2 cellular contexts compared by ENCODE assay signal in the genomic region with DNA sequence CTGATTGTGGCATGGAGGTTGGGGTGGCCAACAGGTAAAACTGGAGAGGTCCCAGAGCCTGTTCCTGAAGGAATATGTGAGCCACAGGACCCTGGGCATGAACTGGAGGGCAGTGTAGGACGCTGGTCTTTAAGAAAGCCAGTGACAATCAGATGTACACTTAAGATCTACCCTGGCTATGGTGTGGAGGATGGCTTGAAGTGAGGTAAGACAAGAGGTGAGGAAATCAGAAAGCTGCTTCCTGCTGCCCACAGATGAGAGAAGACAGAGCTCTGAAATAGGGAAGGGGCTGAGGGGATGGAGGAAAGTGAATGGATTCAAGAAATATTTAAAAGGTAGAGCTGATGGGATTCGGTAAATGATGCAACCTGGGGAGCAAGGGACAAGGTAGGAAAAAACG.
TF ChIP-seq lines count a peak whose summit lies in the region.

No MANE protein-coding gene starts in this region.

TF ChIP-seq in H1, 55 proteins besides CTCF, POLR2A, EP300 and RAD21:
- TF ChIP-seq EGR1 (IDR thresholded peaks at IDR 0.05; ENCODE audit: borderline replicate concordance, low read depth, low read length) (no peak), TEAD4 (IDR thresholded peaks at IDR 0.05; ENCODE audit: low read depth, low read length) (no peak), GABPA (IDR thresholded peaks at IDR 0.05; ENCODE audit: borderline replicate concordance, insufficient read depth, low read length) (no peak), HDAC6 (IDR thresholded peaks at IDR 0.05; ENCODE audit: low read depth, low read length) (no peak), NRF1 (IDR thresholded peaks at IDR 0.05; ENCODE audit: low read depth, low read length) (no peak), CHD1 (IDR thresholded peaks at IDR 0.05; ENCODE audit: low read depth, low read length) (no peak), PHF8 (conservative IDR thresholded peaks at IDR 0.05; ENCODE audit: low read depth, low read length) (no peak), SIRT6 (IDR thresholded peaks at IDR 0.05; ENCODE audit: low read length) (no peak), SP2 (IDR thresholded peaks at IDR 0.05; ENCODE audit: low read length) (no peak), GTF2F1 (IDR thresholded peaks at IDR 0.05; ENCODE audit: borderline replicate concordance, low read depth, low read length) (no peak), JUN (IDR thresholded peaks at IDR 0.05; ENCODE audit: low read depth, low read length) (no peak), CBX5 (IDR thresholded peaks at IDR 0.05; ENCODE audit: low read depth, low read length) (no peak), NANOG (IDR thresholded peaks at IDR 0.05; ENCODE audit: insufficient read depth, low read depth, low read length, poor library complexity, severe bottlenecking) (no peak), KDM1A (IDR thresholded peaks at IDR 0.05; ENCODE audit: borderline replicate concordance, low read length) (no peak), YY1 (IDR thresholded peaks at IDR 0.05; ENCODE audit: low read depth, low read length) (no peak), RBBP5 (IDR thresholded peaks at IDR 0.05; ENCODE audit: borderline replicate concordance, low read depth, low read length) (no peak), CHD2 (IDR thresholded peaks at IDR 0.05; ENCODE audit: low read length) (no peak)
- TF ChIP-seq, protein P1, sequence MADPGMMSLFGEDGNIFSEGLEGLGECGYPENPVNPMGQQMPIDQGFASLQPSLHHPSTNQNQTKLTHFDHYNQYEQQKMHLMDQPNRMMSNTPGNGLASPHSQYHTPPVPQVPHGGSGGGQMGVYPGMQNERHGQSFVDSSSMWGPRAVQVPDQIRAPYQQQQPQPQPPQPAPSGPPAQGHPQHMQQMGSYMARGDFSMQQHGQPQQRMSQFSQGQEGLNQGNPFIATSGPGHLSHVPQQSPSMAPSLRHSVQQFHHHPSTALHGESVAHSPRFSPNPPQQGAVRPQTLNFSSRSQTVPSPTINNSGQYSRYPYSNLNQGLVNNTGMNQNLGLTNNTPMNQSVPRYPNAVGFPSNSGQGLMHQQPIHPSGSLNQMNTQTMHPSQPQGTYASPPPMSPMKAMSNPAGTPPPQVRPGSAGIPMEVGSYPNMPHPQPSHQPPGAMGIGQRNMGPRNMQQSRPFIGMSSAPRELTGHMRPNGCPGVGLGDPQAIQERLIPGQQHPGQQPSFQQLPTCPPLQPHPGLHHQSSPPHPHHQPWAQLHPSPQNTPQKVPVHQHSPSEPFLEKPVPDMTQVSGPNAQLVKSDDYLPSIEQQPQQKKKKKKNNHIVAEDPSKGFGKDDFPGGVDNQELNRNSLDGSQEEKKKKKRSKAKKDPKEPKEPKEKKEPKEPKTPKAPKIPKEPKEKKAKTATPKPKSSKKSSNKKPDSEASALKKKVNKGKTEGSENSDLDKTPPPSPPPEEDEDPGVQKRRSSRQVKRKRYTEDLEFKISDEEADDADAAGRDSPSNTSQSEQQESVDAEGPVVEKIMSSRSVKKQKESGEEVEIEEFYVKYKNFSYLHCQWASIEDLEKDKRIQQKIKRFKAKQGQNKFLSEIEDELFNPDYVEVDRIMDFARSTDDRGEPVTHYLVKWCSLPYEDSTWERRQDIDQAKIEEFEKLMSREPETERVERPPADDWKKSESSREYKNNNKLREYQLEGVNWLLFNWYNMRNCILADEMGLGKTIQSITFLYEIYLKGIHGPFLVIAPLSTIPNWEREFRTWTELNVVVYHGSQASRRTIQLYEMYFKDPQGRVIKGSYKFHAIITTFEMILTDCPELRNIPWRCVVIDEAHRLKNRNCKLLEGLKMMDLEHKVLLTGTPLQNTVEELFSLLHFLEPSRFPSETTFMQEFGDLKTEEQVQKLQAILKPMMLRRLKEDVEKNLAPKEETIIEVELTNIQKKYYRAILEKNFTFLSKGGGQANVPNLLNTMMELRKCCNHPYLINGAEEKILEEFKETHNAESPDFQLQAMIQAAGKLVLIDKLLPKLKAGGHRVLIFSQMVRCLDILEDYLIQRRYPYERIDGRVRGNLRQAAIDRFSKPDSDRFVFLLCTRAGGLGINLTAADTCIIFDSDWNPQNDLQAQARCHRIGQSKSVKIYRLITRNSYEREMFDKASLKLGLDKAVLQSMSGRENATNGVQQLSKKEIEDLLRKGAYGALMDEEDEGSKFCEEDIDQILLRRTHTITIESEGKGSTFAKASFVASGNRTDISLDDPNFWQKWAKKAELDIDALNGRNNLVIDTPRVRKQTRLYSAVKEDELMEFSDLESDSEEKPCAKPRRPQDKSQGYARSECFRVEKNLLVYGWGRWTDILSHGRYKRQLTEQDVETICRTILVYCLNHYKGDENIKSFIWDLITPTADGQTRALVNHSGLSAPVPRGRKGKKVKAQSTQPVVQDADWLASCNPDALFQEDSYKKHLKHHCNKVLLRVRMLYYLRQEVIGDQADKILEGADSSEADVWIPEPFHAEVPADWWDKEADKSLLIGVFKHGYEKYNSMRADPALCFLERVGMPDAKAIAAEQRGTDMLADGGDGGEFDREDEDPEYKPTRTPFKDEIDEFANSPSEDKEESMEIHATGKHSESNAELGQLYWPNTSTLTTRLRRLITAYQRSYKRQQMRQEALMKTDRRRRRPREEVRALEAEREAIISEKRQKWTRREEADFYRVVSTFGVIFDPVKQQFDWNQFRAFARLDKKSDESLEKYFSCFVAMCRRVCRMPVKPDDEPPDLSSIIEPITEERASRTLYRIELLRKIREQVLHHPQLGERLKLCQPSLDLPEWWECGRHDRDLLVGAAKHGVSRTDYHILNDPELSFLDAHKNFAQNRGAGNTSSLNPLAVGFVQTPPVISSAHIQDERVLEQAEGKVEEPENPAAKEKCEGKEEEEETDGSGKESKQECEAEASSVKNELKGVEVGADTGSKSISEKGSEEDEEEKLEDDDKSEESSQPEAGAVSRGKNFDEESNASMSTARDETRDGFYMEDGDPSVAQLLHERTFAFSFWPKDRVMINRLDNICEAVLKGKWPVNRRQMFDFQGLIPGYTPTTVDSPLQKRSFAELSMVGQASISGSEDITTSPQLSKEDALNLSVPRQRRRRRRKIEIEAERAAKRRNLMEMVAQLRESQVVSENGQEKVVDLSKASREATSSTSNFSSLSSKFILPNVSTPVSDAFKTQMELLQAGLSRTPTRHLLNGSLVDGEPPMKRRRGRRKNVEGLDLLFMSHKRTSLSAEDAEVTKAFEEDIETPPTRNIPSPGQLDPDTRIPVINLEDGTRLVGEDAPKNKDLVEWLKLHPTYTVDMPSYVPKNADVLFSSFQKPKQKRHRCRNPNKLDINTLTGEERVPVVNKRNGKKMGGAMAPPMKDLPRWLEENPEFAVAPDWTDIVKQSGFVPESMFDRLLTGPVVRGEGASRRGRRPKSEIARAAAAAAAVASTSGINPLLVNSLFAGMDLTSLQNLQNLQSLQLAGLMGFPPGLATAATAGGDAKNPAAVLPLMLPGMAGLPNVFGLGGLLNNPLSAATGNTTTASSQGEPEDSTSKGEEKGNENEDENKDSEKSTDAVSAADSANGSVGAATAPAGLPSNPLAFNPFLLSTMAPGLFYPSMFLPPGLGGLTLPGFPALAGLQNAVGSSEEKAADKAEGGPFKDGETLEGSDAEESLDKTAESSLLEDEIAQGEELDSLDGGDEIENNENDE (IDR thresholded peaks at IDR 0.05; ENCODE audit: insufficient replicate concordance, low read length), result no peak
- TF ChIP-seq, protein P2, sequence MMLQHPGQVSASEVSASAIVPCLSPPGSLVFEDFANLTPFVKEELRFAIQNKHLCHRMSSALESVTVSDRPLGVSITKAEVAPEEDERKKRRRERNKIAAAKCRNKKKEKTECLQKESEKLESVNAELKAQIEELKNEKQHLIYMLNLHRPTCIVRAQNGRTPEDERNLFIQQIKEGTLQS (IDR thresholded peaks at IDR 0.05; ENCODE audit: insufficient read depth, low read depth, low read length), result no peak

TF ChIP-seq in SK-N-SH treated with all-trans-retinoic acid at 6 μM for 48 hours, 23 proteins besides CTCF, POLR2A, EP300 and RAD21:
- TF ChIP-seq CREB5 (CRISPR knock-in tag; IDR thresholded peaks at IDR 0.05; ENCODE audit: low read depth) (no peak), BACH2 (CRISPR knock-in tag; IDR thresholded peaks at IDR 0.05; ENCODE audit: borderline replicate concordance) (no peak)
